10 cellular contexts compared by ENCODE assay signal in the genomic region with DNA sequence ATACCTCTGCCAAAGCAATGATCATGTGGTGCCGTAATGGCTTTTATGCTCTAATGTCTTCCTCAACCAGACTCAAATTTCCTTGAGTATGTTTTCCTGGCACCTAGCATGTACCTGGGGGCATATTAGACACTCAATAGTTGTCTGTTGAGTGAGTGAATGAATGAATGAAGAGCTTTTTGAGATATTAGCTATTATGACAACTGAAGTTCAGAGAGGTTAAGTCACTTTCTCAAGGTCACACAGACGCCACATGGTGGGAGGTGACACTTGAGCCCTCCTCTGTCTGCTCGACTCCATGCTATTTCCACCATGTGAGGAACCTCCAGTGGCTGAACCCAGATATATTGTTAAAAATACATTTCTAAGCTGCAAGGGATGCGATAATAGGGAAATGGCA.
DNase-seq lines count a peak whose midpoint lies in the region; ATAC-seq and TF ChIP-seq lines count a peak whose summit lies in the region.
"Had no signal": no experiment of that assay in that cellular context is flagged by ENCODE, and none has a peak within 500 bp of the region (broad histone marks: within the 10 kb centered on the region; RNA-seq: fewer than 3 reads in every experiment).

No MANE protein-coding gene starts in this region.

- no peaks in the 10 kb centered on the region for H3K79me2 ChIP-seq in OCI-LY3 (ENCODE audit: low read length)

- ATAC-seq in HG03025 (IDR thresholded peaks at IDR 0.05; ENCODE audit: low FRiP score, unreplicated experiment) (no peak), GM21381 (IDR thresholded peaks at IDR 0.05; ENCODE audit: unreplicated experiment) (no peak)

- H3K4me2 ChIP-seq in BLaER1 treated with 17β-estradiol and CSF1 and Interleukin-3, amounts not matched to agents 10 nM and 100 nM = peak overlapping the region; percentile 71 to 97 (median 92)
- H3K4me2 ChIP-seq in OCI-LY3 (ENCODE audit: low read length) = peak overlapping the region; percentile 99

- H3K27me3 ChIP-seq in BLaER1 treated with 17β-estradiol and CSF1 and Interleukin-3, amounts not matched to agents 10 nM and 100 nM = no peaks in the 10 kb centered on the region
- H3K27me3 ChIP-seq in OCI-LY3 (ENCODE audit: low read depth, low read length) = no peaks in the 10 kb centered on the region
- no peaks in the 10 kb centered on the region for H3K27me3 ChIP-seq in dorsolateral prefrontal cortex

- DNase-seq in dorsolateral prefrontal cortex = no peak
- DNase-seq in progenitor cell of endocrine pancreas (ENCODE audit: low spot score, unreplicated experiment) = no peak
- DNase-seq in SW 1271 (lab: John Stamatoyannopoulos, UW) = no peak
- DNase-seq in kidney tubule cell (ENCODE audit: low spot score) = no peak
- DNase-seq: cerebellar nuclear complex, NCI-H82 had no signal

- intact Hi-C loops in dorsolateral prefrontal cortex (cut with DNase I) = no loop called here

- no peak overlapping the region for H2AFZ ChIP-seq in OCI-LY3 (ENCODE audit: low read depth, low read length)

- peaks cover 0 to 5% (median 0%) of the 10 kb centered on the region in 11 experiments; a peak in 1 of 22 replicates for H3K9me3 ChIP-seq in BLaER1 treated with 17β-estradiol and CSF1 and Interleukin-3, amounts not matched to agents 10 nM and 100 nM (replicated peaks in 1 of 11)
- no peaks in the 10 kb centered on the region for H3K9me3 ChIP-seq in OCI-LY3 (ENCODE audit: insufficient read depth, low read length)

- H3K9me3 Mint-ChIP-seq in progenitor cell of endocrine pancreas (ENCODE audit: low read depth) = peaks cover 4% of the 10 kb centered on the region

- peak overlapping the region; percentile 51 to 79 (median 74); a peak in 21 of 22 replicates for H3K9ac ChIP-seq in BLaER1 treated with 17β-estradiol and CSF1 and Interleukin-3, amounts not matched to agents 10 nM and 100 nM
- H3K9ac ChIP-seq in OCI-LY3 (ENCODE audit: low read length) = peak overlapping the region; percentile 63

- H3K4me1 Mint-ChIP-seq in progenitor cell of endocrine pancreas (ENCODE audit: low read depth) = peaks cover 46% of the 10 kb centered on the region

- H4K20me1 ChIP-seq in BLaER1 treated with 17β-estradiol and CSF1 and Interleukin-3, amounts not matched to agents 10 nM and 100 nM = no peaks in the 10 kb centered on the region
- H4K20me1 ChIP-seq in OCI-LY3 (ENCODE audit: insufficient read depth, low read length) = no peaks in the 10 kb centered on the region

- H3K4me3 Mint-ChIP-seq in progenitor cell of endocrine pancreas (ENCODE audit: low read depth) = peak overlapping the region; percentile 70

- H3K36me3 Mint-ChIP-seq in progenitor cell of endocrine pancreas (ENCODE audit: insufficient read depth) = peaks cover 4% of the 10 kb centered on the region

- H3K27me3 Mint-ChIP-seq in progenitor cell of endocrine pancreas = peaks cover 10% of the 10 kb centered on the region

- TF ChIP-seq CTCF in OCI-LY3 (IDR thresholded peaks at IDR 0.05; ENCODE audit: low read depth, low read length) (no peak), dorsolateral prefrontal cortex (IDR thresholded peaks at IDR 0.05 in 54 of 56, conservative IDR thresholded peaks at IDR 0.05 in 2 of 56; ENCODE audit: low read depth in 1 of 56, partially characterized antibody in 56 of 56) (no peak), progenitor cell of endocrine pancreas (IDR thresholded peaks at IDR 0.05; ENCODE audit: unreplicated experiment) (no peak)

- no peaks in the 10 kb centered on the region for H3K36me3 ChIP-seq in BLaER1 treated with 17β-estradiol and CSF1 and Interleukin-3, amounts not matched to agents 10 nM and 100 nM
- H3K36me3 ChIP-seq in OCI-LY3 (replicated peaks; ENCODE audit: low read depth, low read length) = no peaks in the 10 kb centered on the region

- H3K4me1 ChIP-seq in BLaER1 treated with 17β-estradiol and CSF1 and Interleukin-3, amounts not matched to agents 10 nM and 100 nM = peaks cover 48 to 80% (median 58%) of the 10 kb centered on the region in 10 experiments
- H3K4me1 ChIP-seq in OCI-LY3 (ENCODE audit: low read length) = peaks cover 39% of the 10 kb centered on the region

- H3K4me3 ChIP-seq in BLaER1 treated with 17β-estradiol and CSF1 and Interleukin-3, amounts not matched to agents 10 nM and 100 nM = peak overlapping the region; percentile 41 to 66 (median 50); a peak in 17 of 20 replicates
- H3K4me3 ChIP-seq in OCI-LY3 (ENCODE audit: low read length) (peak overlapping the region; percentile 75), dorsolateral prefrontal cortex (peak overlapping the region in 6 of 59 donors; percentile 42 to 50 (median 49))

- peak overlapping the region; percentile 59 to 89 (median 81) for H3K27ac ChIP-seq in BLaER1 treated with 17β-estradiol and CSF1 and Interleukin-3, amounts not matched to agents 10 nM and 100 nM
- peak overlapping the region; percentile 82 for H3K27ac ChIP-seq in OCI-LY3 (ENCODE audit: low read length)
- peak overlapping the region in 57 of 59 donors; percentile 4 to 96 (median 75) for H3K27ac ChIP-seq in dorsolateral prefrontal cortex

- H3K27ac Mint-ChIP-seq in progenitor cell of endocrine pancreas = peak overlapping the region; percentile 97
